ENCODE assay signal across 8 cellular contexts in genomic region chr11:33542921-33543320, GRCh38.
DNase-seq lines count a peak whose midpoint lies in the region; ATAC-seq and TF ChIP-seq lines count a peak whose summit lies in the region.

No MANE protein-coding gene starts in this region.

- H3K4me3 ChIP-seq in CD8-positive, alpha-beta T cell (ENCODE audit: low read depth, low read length): no peak overlapping the region
- H3K4me3 ChIP-seq in SJCRH30: no peak overlapping the region
- H3K4me3 ChIP-seq in breast epithelium: no peak overlapping the region

- ATAC-seq in CD8-positive, alpha-beta T cell: no peak
- ATAC-seq in GM21360 (IDR thresholded peaks at IDR 0.05; ENCODE audit: unreplicated experiment): no peak

- H3K27me3 Mint-ChIP-seq in CD8-positive, alpha-beta T cell (ENCODE audit: low read depth): peaks cover 24% of the 10 kb centered on the region

- no peaks in the 10 kb centered on the region for H3K27me3 ChIP-seq in CD8-positive, alpha-beta T cell (ENCODE audit: insufficient read depth, low read length)
- H3K27me3 ChIP-seq in SJCRH30 (no peaks in the 10 kb centered on the region), breast epithelium (no peaks in the 10 kb centered on the region)

- TF ChIP-seq POLR2A in breast epithelium (IDR thresholded peaks at IDR 0.05): no peak

- H3K4me3 Mint-ChIP-seq in CD8-positive, alpha-beta T cell: no peak overlapping the region

- intact Hi-C loops in CD8-positive, alpha-beta T cell (cut with DNase I, micrococcal nuclease): loop anchor here in 1 of 2 experiments (2.0 kb wide), 2 partner anchors 200 to 286 kb away; no protein-coding TSS in a partner anchor
- intact Hi-C loops in breast epithelium (cut with DNase I; ENCODE audit: low total_unique reads): no loop called here

- H3K27ac ChIP-seq in CD8-positive, alpha-beta T cell (ENCODE audit: low read depth, low read length): no peak overlapping the region
- no peak overlapping the region for H3K27ac ChIP-seq in SJCRH30
- H3K27ac ChIP-seq in breast epithelium: no peak overlapping the region

- no peaks in the 10 kb centered on the region for H3K36me3 Mint-ChIP-seq in CD8-positive, alpha-beta T cell

- CTCF ChIA-PET in CD8-positive, alpha-beta T cell (lab: Charles Lee): interaction anchor here (1.0 kb wide), 3 partner anchors 14 to 200 kb away, joined by 3 to 6 read pairs (median 3); no protein-coding TSS in a partner anchor

- no peaks in the 10 kb centered on the region for H3K4me1 ChIP-seq in CD8-positive, alpha-beta T cell (ENCODE audit: insufficient read depth, low read length)
- H3K4me1 ChIP-seq in SJCRH30 (no peaks in the 10 kb centered on the region), breast epithelium (peaks cover 0 to 5% of the 10 kb centered on the region in 2 donors)

- H3K9me3 Mint-ChIP-seq in CD8-positive, alpha-beta T cell: no peaks in the 10 kb centered on the region

- H3K36me3 ChIP-seq in CD8-positive, alpha-beta T cell (ENCODE audit: insufficient read depth, low read length): no peaks in the 10 kb centered on the region
- H3K36me3 ChIP-seq in SJCRH30: no peaks in the 10 kb centered on the region
- no peaks in the 10 kb centered on the region for H3K36me3 ChIP-seq in breast epithelium

- H3K4me1 Mint-ChIP-seq in CD8-positive, alpha-beta T cell (ENCODE audit: low read depth): no peaks in the 10 kb centered on the region

- H3K27ac Mint-ChIP-seq in CD8-positive, alpha-beta T cell: no peak overlapping the region

- no peak for TF ChIP-seq CTCF in CD8-positive, alpha-beta T cell (IDR thresholded peaks at IDR 0.05)
- TF ChIP-seq CTCF in breast epithelium (IDR thresholded peaks at IDR 0.05): peak in 2 of 3 donors; percentile 40 to 51

- peak in 4 of 7 experiments; percentile 20 to 53 (median 24) for DNase-seq in CD8-positive, alpha-beta T cell
- peak; percentile 61 for DNase-seq in H4 (ENCODE audit: low spot score)
- DNase-seq in SJCRH30: peak; percentile 57 to 76
- DNase-seq in breast epithelium (ENCODE audit: low spot score in 2 of 2): peak in 1 of 2 donors; percentile 22
- peak; percentile 55 for DNase-seq in kidney tubule cell (ENCODE audit: low spot score)
- peak; percentile 15 for DNase-seq in stimulated activated CD8-positive, alpha-beta memory T cell treated with anti-CD3 and anti-CD28 coated beads, Interleukin-7, amount 100 ng/mL, for 24 hours (ENCODE audit: low read depth)
- DNase-seq in cortex of kidney (lab: John Stamatoyannopoulos, UW): no peak

- POLR2A ChIA-PET in CD8-positive, alpha-beta T cell (lab: Charles Lee): no interaction called here

- no peaks in the 10 kb centered on the region for H3K9me3 ChIP-seq in CD8-positive, alpha-beta T cell (ENCODE audit: low read length)
- no peaks in the 10 kb centered on the region for H3K9me3 ChIP-seq in SJCRH30 (replicated peaks)
- no peaks in the 10 kb centered on the region for H3K9me3 ChIP-seq in breast epithelium
